Comparison of ENCODE assay signal across 9 cellular contexts in the genomic region with DNA sequence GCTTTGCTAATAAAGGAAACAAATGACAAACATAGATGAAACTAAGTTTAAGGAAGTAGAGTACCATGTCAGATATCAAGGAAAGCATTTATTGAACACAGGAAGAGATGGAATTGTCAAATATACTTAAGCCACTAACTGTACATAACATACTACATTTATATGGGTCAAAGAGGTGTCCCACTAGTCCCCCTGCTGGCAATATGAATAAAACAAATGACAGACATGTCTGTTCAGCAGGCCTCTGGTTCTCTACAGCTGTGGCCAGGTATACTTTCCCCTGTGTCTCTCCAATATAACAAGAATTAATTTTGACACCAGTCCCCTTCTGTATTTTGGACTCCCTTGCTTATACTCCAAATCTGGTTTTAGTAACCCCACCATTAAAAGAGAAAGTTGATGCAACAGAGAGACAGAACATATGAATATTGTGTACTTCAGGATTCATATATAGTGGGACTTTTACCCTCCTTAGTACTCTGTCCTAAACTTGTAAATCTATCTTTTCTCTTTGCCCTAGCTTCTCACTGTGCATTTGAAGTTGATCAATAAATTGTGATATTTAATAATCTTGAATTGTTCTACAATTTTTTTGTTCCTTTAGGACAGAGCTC. TPM values are rescaled to one million over a fixed set of nuclear protein-coding genes. Genes with fewer than 3 reads are reported as not detected.
A peak's percentile ranks its signal among the peaks of the same experiment; 100 is the strongest.
DNase-seq lines count a peak whose midpoint lies in the region; ATAC-seq and TF ChIP-seq lines count a peak whose summit lies in the region.
"Had no signal": no experiment of that assay in that cellular context is flagged by ENCODE, and none has a peak within 500 bp of the region (broad histone marks: within the 10 kb centered on the region; RNA-seq: fewer than 3 reads in every experiment).

No MANE protein-coding gene starts in this region.

- no peaks in the 10 kb centered on the region for H3K4me1 Mint-ChIP-seq in CD8-positive, alpha-beta memory T cell
- H3K4me1 Mint-ChIP-seq: central memory CD8-positive, alpha-beta T cell had no signal

- H3K36me3 Mint-ChIP-seq in CD8-positive, alpha-beta memory T cell = no peaks in the 10 kb centered on the region

- H3K9me3 ChIP-seq in A673 (ENCODE audit: low read depth, low read length, poor library complexity, severe bottlenecking) (no peaks in the 10 kb centered on the region), adrenal gland (replicated peaks in 1 of 3) (no peaks in the 10 kb centered on the region), liver (ENCODE audit: control insufficient read depth in 4 of 4, low read length in 3 of 4) (no peaks in the 10 kb centered on the region)
- no peaks in the 10 kb centered on the region for H3K9me3 ChIP-seq in CD8-positive, alpha-beta memory T cell (ENCODE audit: low read length)

- TF ChIP-seq POLR2A in adrenal gland (IDR thresholded peaks at IDR 0.05) = no peak

- TF ChIP-seq RAD21 in liver (IDR thresholded peaks at IDR 0.05) = peak; percentile 57 to 62

- no peak overlapping the region for H3K27ac ChIP-seq in A673 (ENCODE audit: low read depth, low read length, poor library complexity, severe bottlenecking)
- H3K27ac ChIP-seq in adrenal gland = no peak overlapping the region
- no peak overlapping the region for H3K27ac ChIP-seq in liver (ENCODE audit: low read depth in 1 of 2, low read length in 2 of 2)
- no peak overlapping the region for H3K27ac ChIP-seq in CD8-positive, alpha-beta memory T cell (ENCODE audit: low read depth, low read length)

- H3K4me3 ChIP-seq in A673 (ENCODE audit: low read depth, low read length, poor library complexity, severe bottlenecking) (no peak overlapping the region), adrenal gland (no peak overlapping the region), liver (ENCODE audit: low read depth in 1 of 3, low read length in 3 of 3) (no peak overlapping the region)
- H3K4me3 ChIP-seq in CD8-positive, alpha-beta memory T cell (ENCODE audit: low read length) = no peak overlapping the region

- H3K4me3 Mint-ChIP-seq in CD8-positive, alpha-beta memory T cell = no peak overlapping the region
- H3K4me3 Mint-ChIP-seq: central memory CD8-positive, alpha-beta T cell had no signal

- POLR2A ChIA-PET in A673 (lab: Charles Lee; ENCODE audit: low non-redundant PET) = no interaction called here
- POLR2A ChIA-PET in CD8-positive, alpha-beta memory T cell (lab: Charles Lee) = no interaction called here

- H3K4me1 ChIP-seq in A673 (ENCODE audit: insufficient read depth, low read length, poor library complexity, severe bottlenecking) (no peaks in the 10 kb centered on the region), adrenal gland (replicated peaks in 1 of 2) (no peaks in the 10 kb centered on the region), liver (ENCODE audit: control insufficient read depth in 4 of 4, insufficient read depth in 4 of 4, low read length in 3 of 4) (peaks cover 0 to 4% (median 0%) of the 10 kb centered on the region in 4 donors)
- no peaks in the 10 kb centered on the region for H3K4me1 ChIP-seq in CD8-positive, alpha-beta memory T cell (ENCODE audit: insufficient read depth, low read length)

- no peak overlapping the region for H3K9ac ChIP-seq in liver (ENCODE audit: low read depth in 1 of 2, low read length in 2 of 2)

- H3K27me3 ChIP-seq in A673 (replicated peaks; ENCODE audit: insufficient read depth, low read depth, low read length, poor library complexity) (no peaks in the 10 kb centered on the region), adrenal gland (no peaks in the 10 kb centered on the region), liver (ENCODE audit: control insufficient read depth in 4 of 4, insufficient read depth in 4 of 4, low read length in 3 of 4) (no peaks in the 10 kb centered on the region)
- no peaks in the 10 kb centered on the region for H3K27me3 ChIP-seq in CD8-positive, alpha-beta memory T cell (ENCODE audit: insufficient read depth, low read length, poor library complexity, severe bottlenecking)

- no peak overlapping the region for H3K27ac Mint-ChIP-seq in CD8-positive, alpha-beta memory T cell

- DNase-seq in A673 (ENCODE audit: low spot score) (peak; percentile 48), adrenal gland (peak in 1 of 7 donors; percentile 5), GF-D8 (lab: John Stamatoyannopoulos, UW) (no peak)
- DNase-seq in CD8-positive, alpha-beta memory T cell = no peak
- DNase-seq in stimulated activated naive CD4-positive, alpha-beta T cell (lab: John Stamatoyannopoulos, UW) = no peak

- intact Hi-C loops in A673 (cut with micrococcal nuclease; ENCODE audit: unreplicated experiment) (loop anchor here (5.0 kb wide), 1 partner anchor 254 kb away; no protein-coding TSS in a partner anchor), adrenal gland (cut with DNase I) (no loop called here)

- no peaks in the 10 kb centered on the region for H3K27me3 Mint-ChIP-seq in CD8-positive, alpha-beta memory T cell
- H3K27me3 Mint-ChIP-seq: central memory CD8-positive, alpha-beta T cell had no signal

- BruUV-seq in A673 (replicated peaks; lab: Mats Ljungman, UMichigan) = no TSS peak

- H3K9me3 Mint-ChIP-seq in CD8-positive, alpha-beta memory T cell = peaks cover 2 to 6% (median 3%) of the 10 kb centered on the region in 5 donors

- CTCF ChIA-PET in A673 (lab: Charles Lee) = interaction anchor here (1.0 kb wide), 1 partner anchor 789 kb away, joined by 4 read pairs; no protein-coding TSS in a partner anchor
- CTCF ChIA-PET in CD8-positive, alpha-beta memory T cell (lab: Charles Lee) = no interaction called here

- TF ChIP-seq CTCF in A673 (conservative IDR thresholded peaks at IDR 0.05; ENCODE audit: low read depth, low read length) (peak; percentile 59), LNCAP (IDR thresholded peaks at IDR 0.05) (peak; percentile 69), adrenal gland (IDR thresholded peaks at IDR 0.05) (peak; percentile 25 to 47 (median 36)), liver (IDR thresholded peaks at IDR 0.05; ENCODE audit: low read depth, low read length, missing input control) (peak; percentile 41)

- ATAC-seq in GM18508 (IDR thresholded peaks at IDR 0.05; ENCODE audit: insufficient read depth, unreplicated experiment) = peak; percentile 55

- H3K36me3 ChIP-seq in A673 (ENCODE audit: insufficient read depth, low read length, poor library complexity, severe bottlenecking) = no peaks in the 10 kb centered on the region
- no peaks in the 10 kb centered on the region for H3K36me3 ChIP-seq in adrenal gland (replicated peaks in 1 of 2)
- H3K36me3 ChIP-seq in liver (ENCODE audit: control insufficient read depth in 4 of 4, insufficient read depth in 3 of 4, low read depth in 1 of 4, low read length in 3 of 4) = no peaks in the 10 kb centered on the region
- H3K36me3 ChIP-seq in CD8-positive, alpha-beta memory T cell (ENCODE audit: insufficient read depth, low read length) = no peaks in the 10 kb centered on the region

TF ChIP-seq in liver, 16 proteins besides CTCF, POLR2A, EP300 and RAD21 (continues in another document):
- TF ChIP-seq, protein P1, sequence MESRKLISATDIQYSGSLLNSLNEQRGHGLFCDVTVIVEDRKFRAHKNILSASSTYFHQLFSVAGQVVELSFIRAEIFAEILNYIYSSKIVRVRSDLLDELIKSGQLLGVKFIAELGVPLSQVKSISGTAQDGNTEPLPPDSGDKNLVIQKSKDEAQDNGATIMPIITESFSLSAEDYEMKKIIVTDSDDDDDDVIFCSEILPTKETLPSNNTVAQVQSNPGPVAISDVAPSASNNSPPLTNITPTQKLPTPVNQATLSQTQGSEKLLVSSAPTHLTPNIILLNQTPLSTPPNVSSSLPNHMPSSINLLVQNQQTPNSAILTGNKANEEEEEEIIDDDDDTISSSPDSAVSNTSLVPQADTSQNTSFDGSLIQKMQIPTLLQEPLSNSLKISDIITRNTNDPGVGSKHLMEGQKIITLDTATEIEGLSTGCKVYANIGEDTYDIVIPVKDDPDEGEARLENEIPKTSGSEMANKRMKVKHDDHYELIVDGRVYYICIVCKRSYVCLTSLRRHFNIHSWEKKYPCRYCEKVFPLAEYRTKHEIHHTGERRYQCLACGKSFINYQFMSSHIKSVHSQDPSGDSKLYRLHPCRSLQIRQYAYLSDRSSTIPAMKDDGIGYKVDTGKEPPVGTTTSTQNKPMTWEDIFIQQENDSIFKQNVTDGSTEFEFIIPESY (IDR thresholded peaks at IDR 0.05) = no peak
- TF ChIP-seq, protein P2, sequence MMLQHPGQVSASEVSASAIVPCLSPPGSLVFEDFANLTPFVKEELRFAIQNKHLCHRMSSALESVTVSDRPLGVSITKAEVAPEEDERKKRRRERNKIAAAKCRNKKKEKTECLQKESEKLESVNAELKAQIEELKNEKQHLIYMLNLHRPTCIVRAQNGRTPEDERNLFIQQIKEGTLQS (IDR thresholded peaks at IDR 0.05) = no peak
- no peak for TF ChIP-seq SP1 (IDR thresholded peaks at IDR 0.05)
- TF ChIP-seq FOXA1 (IDR thresholded peaks at IDR 0.05) = no peak
- no peak for TF ChIP-seq NR2F2 (IDR thresholded peaks at IDR 0.05)
- no peak for TF ChIP-seq JUND (IDR thresholded peaks at IDR 0.05)
- TF ChIP-seq HNF4G (IDR thresholded peaks at IDR 0.05) = no peak

RNA-seq across cellular contexts. Expression of a gene that starts 42.9 kb away (rescaled TPM):
- total RNA-seq in A673 (2021) (0.39 and 0.83 TPM in 2 replicates), adrenal gland (100 to 1,000 TPM in 1 of 8 donors, 10 to 100 TPM in 7; 11.7 to 224 (median 32.5) TPM), liver (100 to 1,000 TPM in 1 of 2 donors, 10 to 100 TPM in 1; 68.9 to 597 TPM)
- polyA plus RNA-seq in adrenal gland (10 to 100 TPM in 2 of 3 donors, 1 to 10 TPM in 1; 7.2 to 87.0 (median 29.8) TPM), liver (10 to 100 TPM; 21.6 to 40.1 TPM)
- total RNA-seq in CD8-positive, alpha-beta memory T cell = 1 to 10 TPM; 4.6 to 4.7 TPM
- polyA plus RNA-seq in CD8-positive, alpha-beta memory T cell = not detected
